ENCODE assay signal across 8 cellular contexts in genomic region chr19:48751835-48752510, GRCh38. TPM values are rescaled to one million over a fixed set of nuclear protein-coding genes. Genes with fewer than 3 reads are reported as not detected.
DNase-seq lines count a peak whose midpoint lies in the region; ATAC-seq and TF ChIP-seq lines count a peak whose summit lies in the region.

No MANE protein-coding gene starts in this region.

- TSS peak; percentile 50 for BruUV-seq in Caco-2 (replicated peaks; lab: Mats Ljungman, UMichigan)
- no TSS peak for BruUV-seq in OCI-LY7 (replicated peaks; lab: Mats Ljungman, UMichigan)

- TF ChIP-seq POLR2A in ovary (IDR thresholded peaks at IDR 0.05), result no peak

- TF ChIP-seq EP300 in ovary (IDR thresholded peaks at IDR 0.05), result no peak

- peak overlapping the region; percentile 39 for H3K4me3 ChIP-seq in Caco-2 (ENCODE audit: low read depth, low read length)
- peak overlapping the region; percentile 56 for H3K4me3 ChIP-seq in OCI-LY7 (ENCODE audit: low read depth, low read length, poor library complexity, severe bottlenecking)
- H3K4me3 ChIP-seq in ovary, result peak overlapping the region; percentile 9

- CTCF ChIA-PET in Caco-2 (lab: Charles Lee) (no interaction called here), OCI-LY7 (lab: Charles Lee; ENCODE audit: unreplicated experiment) (no interaction called here)

- H3K27ac Mint-ChIP-seq in Caco-2 (ENCODE audit: unreplicated experiment) (peak overlapping the region; percentile 82), endothelial cell (ENCODE audit: unreplicated experiment) (peak overlapping the region; percentile 74)

- peak overlapping the region; percentile 27; the same call in 1 of the 2 replicates for H2AFZ ChIP-seq in OCI-LY7 (ENCODE audit: low read length)

- H3K4me1 Mint-ChIP-seq in Caco-2 (ENCODE audit: low read depth, unreplicated experiment), result peaks cover 35% of the 10 kb centered on the region
- H3K4me1 Mint-ChIP-seq in endothelial cell (ENCODE audit: unreplicated experiment), result peaks cover 16% of the 10 kb centered on the region

- no peak for TF ChIP-seq CTCF in Caco-2 (IDR thresholded peaks at IDR 0.05; ENCODE audit: insufficient read depth in 1 of 2, low read depth in 1 of 2, low read length in 1 of 2, severe bottlenecking in 1 of 2, unreplicated experiment in 1 of 2)
- no peak for TF ChIP-seq CTCF in OCI-LY7 (conservative IDR thresholded peaks at IDR 0.05; ENCODE audit: low read length)
- TF ChIP-seq CTCF in endothelial cell (IDR thresholded peaks at IDR 0.05; ENCODE audit: unreplicated experiment), result no peak
- no peak for TF ChIP-seq CTCF in ovary (IDR thresholded peaks at IDR 0.05)

- H3K27ac ChIP-seq in OCI-LY7 (ENCODE audit: low read depth, low read length, poor library complexity, severe bottlenecking), result no peak overlapping the region
- no peak overlapping the region for H3K27ac ChIP-seq in ovary

- H3K4me1 ChIP-seq in Caco-2 (peaks cover 29% of the 10 kb centered on the region), OCI-LY7 (ENCODE audit: insufficient read depth, low read length, poor library complexity, severe bottlenecking) (peaks cover 15% of the 10 kb centered on the region), ovary (ENCODE audit: insufficient read depth) (peaks cover 2% of the 10 kb centered on the region)

- H3K9me3 ChIP-seq in Caco-2 (no peaks in the 10 kb centered on the region), OCI-LY7 (ENCODE audit: low read length) (no peaks in the 10 kb centered on the region), ovary (no peaks in the 10 kb centered on the region)

- H3K4me2 ChIP-seq in OCI-LY7 (ENCODE audit: low read length), result peak overlapping the region; percentile 54

- H3K27me3 Mint-ChIP-seq in Caco-2 (ENCODE audit: insufficient read depth, unreplicated experiment) (no peaks in the 10 kb centered on the region), endothelial cell (ENCODE audit: unreplicated experiment) (peaks cover 7% of the 10 kb centered on the region)

- H3K4me3 Mint-ChIP-seq in Caco-2 (ENCODE audit: unreplicated experiment) (peak overlapping the region; percentile 89), endothelial cell (ENCODE audit: unreplicated experiment) (peak overlapping the region; percentile 91)

- H3K9me3 Mint-ChIP-seq in Caco-2 (ENCODE audit: unreplicated experiment) (no peaks in the 10 kb centered on the region), endothelial cell (ENCODE audit: unreplicated experiment) (no peaks in the 10 kb centered on the region)

- H3K27me3 ChIP-seq in Caco-2 (replicated peaks; ENCODE audit: control insufficient read depth, insufficient read depth, low read length) (no peaks in the 10 kb centered on the region), ovary (no peaks in the 10 kb centered on the region)

- ATAC-seq in HG03045 (IDR thresholded peaks at IDR 0.05; ENCODE audit: unreplicated experiment) (no peak), HG03159 (IDR thresholded peaks at IDR 0.05; ENCODE audit: unreplicated experiment) (no peak)

- H3K9me2 ChIP-seq in OCI-LY7 (ENCODE audit: insufficient read depth, low read length), result no peaks in the 10 kb centered on the region

- WGBS in ovary, 3 donors, result 15 to 22% (median 18%) methylated on average over 21 of the region's 21 CpGs

- H3K36me3 ChIP-seq in Caco-2 (ENCODE audit: control insufficient read depth, insufficient read depth, low read length), result no peaks in the 10 kb centered on the region
- H3K36me3 ChIP-seq in OCI-LY7 (ENCODE audit: insufficient read depth, low read length), result no peaks in the 10 kb centered on the region
- H3K36me3 ChIP-seq in ovary, result no peaks in the 10 kb centered on the region

- DNase-seq in Caco-2 (no peak), OCI-LY7 (ENCODE audit: low spot score) (no peak), endothelial cell (ENCODE audit: low spot score) (no peak), ovary (no peak), HPDE6-E6E7 (ENCODE audit: extremely low spot score) (no peak), SHP77 treated with DMSO at 0.1 percent for 48 hours (lab: John Stamatoyannopoulos, UW) (no peak)

- intact Hi-C loops in Caco-2 (cut with micrococcal nuclease; ENCODE audit: unreplicated experiment), result loop anchor here (1.0 kb wide), 1 partner anchor 13 kb away; no protein-coding TSS in a partner anchor
- intact Hi-C loops in OCI-LY7 (cut with micrococcal nuclease; ENCODE audit: unreplicated experiment), result no loop called here
- intact Hi-C loops in ovary (cut with DNase I), result no loop called here

- POLR2A ChIA-PET in Caco-2 (lab: Charles Lee) (no interaction called here), OCI-LY7 (lab: Charles Lee) (no interaction called here)

- no peaks in the 10 kb centered on the region for H4K20me1 ChIP-seq in OCI-LY7 (ENCODE audit: insufficient read depth, low read length)

- H3K79me2 ChIP-seq in OCI-LY7 (ENCODE audit: insufficient read depth, low read depth, low read length), result no peaks in the 10 kb centered on the region

- H3K36me3 Mint-ChIP-seq in Caco-2 (ENCODE audit: insufficient read depth, unreplicated experiment) (peaks cover 48% of the 10 kb centered on the region), endothelial cell (ENCODE audit: low read depth, unreplicated experiment) (peaks cover 4% of the 10 kb centered on the region)

RNA-seq across cellular contexts. Expression of gene FUT1, which starts 0.5 kb away (rescaled TPM):
- total RNA-seq in Caco-2 (2022) (26.1 and 30.5 TPM in 2 replicates), OCI-LY7 (2022) (not detected in 2 replicates), endothelial cell (ENCODE audit: unreplicated experiment) (5.7 TPM), ovary (1 to 10 TPM in 3 of 7 donors, under 1 TPM in 4; 0.48 to 4.0 (median 0.87) TPM)
- total RNA-seq in OCI-LY7 (2014; rRNA removed; shearing (Covaris generic)), result 0.03 and 0.08 TPM in 2 replicates
- polyA plus RNA-seq in ovary, result 1 to 10 TPM; 1.3 to 1.4 TPM

RNA-seq across cellular contexts. Expression of gene FGF21, which starts 3.4 kb away (rescaled TPM):
- total RNA-seq in Caco-2 (2022), result 1.9 and 3.0 TPM in 2 replicates
- not detected in 2 replicates for total RNA-seq in OCI-LY7 (2014; rRNA removed; shearing (Covaris generic))
- not detected in 2 replicates for total RNA-seq in OCI-LY7 (2022)
- not detected for total RNA-seq in endothelial cell (ENCODE audit: unreplicated experiment)
- not detected for total RNA-seq in ovary
- polyA plus RNA-seq in ovary, result not detected

RNA-seq across cellular contexts. Expression of gene IZUMO1, which starts 5.3 kb away (rescaled TPM):
- total RNA-seq in Caco-2 (2022) (8.9 and 10.3 TPM in 2 replicates), OCI-LY7 (2022) (not detected in 2 replicates), endothelial cell (ENCODE audit: unreplicated experiment) (3.3 TPM), ovary (under 1 TPM in 2 of 7 donors, not detected in 5; 0.11 to 0.67 TPM)
- not detected in 2 replicates for total RNA-seq in OCI-LY7 (2014; rRNA removed; shearing (Covaris generic))
- polyA plus RNA-seq in ovary, result under 1 TPM; 0.08 to 0.13 TPM

RNA-seq across cellular contexts. Expression of gene RASIP1, which starts 11.6 kb away (rescaled TPM):
- 5.4 and 5.9 TPM in 2 replicates for total RNA-seq in Caco-2 (2022)
- 0.09 TPM in 1 of 2 replicates, not detected in the other for total RNA-seq in OCI-LY7 (2014; rRNA removed; shearing (Covaris generic))
- 0.31 and 0.36 TPM in 2 replicates for total RNA-seq in OCI-LY7 (2022)
- total RNA-seq in endothelial cell (ENCODE audit: unreplicated experiment), result 192 TPM
- 10 to 100 TPM in 5 of 7 donors, 1 to 10 TPM in 2; 4.9 to 25.9 (median 14.2) TPM for total RNA-seq in ovary
- 10 to 100 TPM in 1 of 2 donors, 1 to 10 TPM in 1; 4.1 to 18.4 TPM for polyA plus RNA-seq in ovary

RNA-seq across cellular contexts. Expression of gene MAMSTR, which starts 32.4 kb away (rescaled TPM):
- 1.7 and 1.9 TPM in 2 replicates for total RNA-seq in Caco-2 (2022)
- total RNA-seq in OCI-LY7 (2014; rRNA removed; shearing (Covaris generic)), result 1.1 and 1.2 TPM in 2 replicates
- 1.2 and 1.8 TPM in 2 replicates for total RNA-seq in OCI-LY7 (2022)
- total RNA-seq in endothelial cell (ENCODE audit: unreplicated experiment), result 1.5 TPM
- 10 to 100 TPM in 5 of 7 donors, 1 to 10 TPM in 2; 1.3 to 17.1 (median 11.2) TPM for total RNA-seq in ovary
- polyA plus RNA-seq in ovary, result 1 to 10 TPM; 3.7 to 5.7 TPM
